Comparison of ENCODE assay signal across 24 cellular contexts in the genomic region with DNA sequence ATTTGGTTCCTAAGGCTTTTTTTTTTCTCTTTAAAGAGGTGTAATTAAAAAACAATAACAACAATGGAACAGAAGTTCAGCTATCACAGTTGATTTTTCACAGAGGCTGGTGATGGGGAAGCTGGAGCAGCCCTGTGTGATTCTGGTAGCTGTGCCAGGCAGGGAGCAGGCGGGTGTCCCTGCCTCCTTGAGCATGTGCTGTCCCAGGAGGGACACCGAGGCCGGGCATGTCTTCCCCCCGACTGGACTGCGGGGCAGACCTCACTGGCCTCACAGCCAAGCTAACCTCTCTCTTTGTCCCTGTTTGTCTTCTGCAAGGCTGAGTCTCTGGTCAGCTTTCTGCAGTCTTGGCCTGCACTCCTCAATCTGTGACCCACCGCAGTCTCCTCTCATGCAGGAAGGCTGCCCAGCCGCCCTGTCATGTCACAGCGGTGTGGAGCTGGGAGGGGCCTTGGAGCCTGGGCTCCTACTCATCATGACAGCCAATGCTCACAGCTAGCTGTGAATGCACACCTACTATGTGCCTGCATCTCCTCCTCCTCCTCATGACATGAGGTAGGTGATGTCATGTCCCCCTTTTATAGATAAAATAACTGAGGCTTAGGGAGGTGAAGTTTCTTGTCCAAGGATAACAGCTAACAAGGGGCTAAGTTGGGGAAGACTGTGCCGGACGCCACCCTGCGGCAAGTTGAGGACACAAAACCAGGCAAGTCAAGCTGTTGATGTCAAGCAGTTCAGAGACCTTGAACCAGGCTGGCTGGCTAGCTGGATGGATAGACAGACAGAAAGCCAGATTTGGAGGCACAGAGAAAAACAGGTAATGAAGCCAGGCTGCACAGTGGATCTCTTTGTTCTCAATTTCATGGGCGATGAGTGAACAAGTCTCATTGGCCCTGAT. TPM values are rescaled to one million over a fixed set of nuclear protein-coding genes. Genes with fewer than 3 reads are reported as not detected.
DNase-seq lines count a peak whose midpoint lies in the region; ATAC-seq and TF ChIP-seq lines count a peak whose summit lies in the region.
"Had no signal": no experiment of that assay in that cellular context is flagged by ENCODE, and none has a peak within 500 bp of the region (broad histone marks: within the 10 kb centered on the region; RNA-seq: fewer than 3 reads in every experiment).

No MANE protein-coding gene starts in this region.

- 87 to 88% methylated on average over 12 of the region's 12 CpGs for WGBS in aorta, 2 donors
- WGBS in prostate gland = 84% methylated on average over 12 of the region's 12 CpGs

- no peak for ATAC-seq in aorta (ENCODE audit: low FRiP score)
- ATAC-seq: activated CD8-positive, alpha-beta memory T cell treated with anti-CD3 and anti-CD28 coated beads, Interleukin-2, amount 10 ng/mL, durations not matched to agents 7 days and 5 days; esophagus mucosa; lower lobe of right lung; Panc1; stimulated activated naive CD8-positive, alpha-beta T cell treated with anti-CD3 and anti-CD28 coated beads, Interleukin-15, amount 100 ng/mL, for 72 hours had no signal

- H3K9me3 ChIP-seq in WERI-Rb-1 (ENCODE audit: severe bottlenecking) = peaks cover 4% of the 10 kb centered on the region
- H3K9me3 ChIP-seq in aorta (ENCODE audit: control insufficient read depth, low read length) = peaks cover 3% of the 10 kb centered on the region
- no peaks in the 10 kb centered on the region for H3K9me3 ChIP-seq in prostate gland
- H3K9me3 ChIP-seq: lower lobe of right lung, right atrium auricular region, tibial nerve had no signal

- TF ChIP-seq CTCF in WERI-Rb-1 (IDR thresholded peaks at IDR 0.05; ENCODE audit: low read depth, low read length) = 0 out of 2 replicates have a peak, but pooled peaks have one; percentile 21
- no peak for TF ChIP-seq CTCF in prostate gland (IDR thresholded peaks at IDR 0.05)

- H3K4me1 ChIP-seq in aorta (ENCODE audit: control insufficient read depth in 1 of 2, insufficient read depth in 2 of 2, low read length in 2 of 2) (no peaks in the 10 kb centered on the region), prostate gland (replicated peaks) (no peaks in the 10 kb centered on the region)
- H3K4me1 ChIP-seq: lower lobe of right lung had no signal

- no peaks in the 10 kb centered on the region for H3K27me3 ChIP-seq in WERI-Rb-1 (ENCODE audit: insufficient read depth, low read depth, severe bottlenecking)
- no peaks in the 10 kb centered on the region for H3K27me3 ChIP-seq in aorta (ENCODE audit: control insufficient read depth in 1 of 2, insufficient read depth in 2 of 2, low read length in 1 of 2)
- H3K27me3 ChIP-seq in prostate gland (replicated peaks; ENCODE audit: insufficient read depth) = no peaks in the 10 kb centered on the region
- H3K27me3 ChIP-seq: right atrium auricular region had no signal

- DNase-seq in NCI-H82 (lab: John Stamatoyannopoulos, UW) = peak; percentile 54
- no peak for DNase-seq in NCI-H82 treated with DMSO at 0.1 percent for 48 hours (lab: John Stamatoyannopoulos, UW; ENCODE audit: unreplicated experiment)
- DNase-seq in WERI-Rb-1 = peak; percentile 31
- peak; percentile 3 for DNase-seq in inferior parietal cortex (ENCODE audit: extremely low spot score)
- DNase-seq in aorta = peak; percentile 26 to 39
- DNase-seq in prostate gland (ENCODE audit: low spot score) = no peak
- DNase-seq in activated CD8-positive, alpha-beta memory T cell treated with anti-CD3 and anti-CD28 coated beads, Interleukin-2, amount 50 U/mL, for 48 hours = no peak
- DNase-seq in AG08395 (ENCODE audit: low spot score) = no peak
- DNase-seq: 8988T; activated CD4-positive, alpha-beta T cell treated with anti-CD3 and anti-CD28 coated beads, Interleukin-2, amount 10 ng/mL, durations not matched to agents 7 days and 5 days; activated CD8-positive, alpha-beta memory T cell treated with anti-CD3 and anti-CD28 coated beads, Interleukin-2, amount 10 ng/mL, durations not matched to agents 7 days and 5 days; AML-193; effector CD8-positive, alpha-beta T cell; KG1; lower lobe of right lung; MV-4-11; NCI-H748 treated with DMSO at 0.1 percent for 48 hours; stimulated activated naive CD8-positive, alpha-beta T cell treated with anti-CD3 and anti-CD28 coated beads, Interleukin-15, amount 100 ng/mL, for 72 hours; T-helper 1 cell had no signal

- H3K4me3 ChIP-seq in WERI-Rb-1 (ENCODE audit: low read depth, low read length) = no peak overlapping the region
- no peak overlapping the region for H3K4me3 ChIP-seq in aorta (ENCODE audit: low read length in 2 of 2)
- no peak overlapping the region for H3K4me3 ChIP-seq in prostate gland
- H3K4me3 ChIP-seq: lower lobe of right lung, right atrium auricular region, tibial nerve had no signal

- intact Hi-C loops in aorta (cut with DNase I) = no loop called here
- intact Hi-C loops in prostate gland (cut with DNase I) = no loop called here

- no peak for TF ChIP-seq POLR2A in prostate gland (IDR thresholded peaks at IDR 0.05)

- no peaks in the 10 kb centered on the region for H3K36me3 ChIP-seq in WERI-Rb-1
- no peaks in the 10 kb centered on the region for H3K36me3 ChIP-seq in aorta (ENCODE audit: control insufficient read depth in 1 of 2, insufficient read depth in 2 of 2, low read length in 1 of 2)
- H3K36me3 ChIP-seq in prostate gland = no peaks in the 10 kb centered on the region
- H3K36me3 ChIP-seq: lower lobe of right lung, right atrium auricular region, tibial nerve had no signal

- H3K27ac ChIP-seq in WERI-Rb-1 = no peak overlapping the region
- no peak overlapping the region for H3K27ac ChIP-seq in aorta (ENCODE audit: low read depth in 1 of 2, low read length in 2 of 2)
- no peak overlapping the region for H3K27ac ChIP-seq in prostate gland
- H3K27ac ChIP-seq: lower lobe of right lung, right atrium auricular region, tibial nerve had no signal

RNA-seq across cellular contexts. Expression of gene ACTL8, which starts 10.2 kb away (rescaled TPM):
- total RNA-seq in aorta (not detected), prostate gland (1 to 10 TPM in 1 of 2 donors, not detected in 1; 5.9 TPM)
- not detected for polyA plus RNA-seq in aorta
- total RNA-seq: activated CD4-positive, alpha-beta T cell treated with anti-CD3 and anti-CD28 coated beads, Interleukin-2, amount 10 ng/mL, durations not matched to agents 7 days and 5 days; activated CD8-positive, alpha-beta memory T cell treated with anti-CD3 and anti-CD28 coated beads, Interleukin-2, amount 10 ng/mL, durations not matched to agents 7 days and 5 days; lower lobe of right lung; right atrium auricular region; tibial nerve had no signal
- polyA plus RNA-seq: keratinocyte had no signal

Comparison
In these comparisons a context has a peak if more than half of its experiments do, and no peak if none do; other contexts are left out.
1. DNase-seq: peak in NCI-H82 (single experiment), WERI-Rb-1 (single experiment), inferior parietal cortex (single experiment) and aorta (2 of 2); none in NCI-H82 treated with DMSO at 0.1 percent for 48 hours (single experiment), prostate gland (single experiment), activated CD8-positive, alpha-beta memory T cell treated with anti-CD3 and anti-CD28 coated beads, Interleukin-2, amount 50 U/mL, for 48 hours (single experiment) and AG08395 (single experiment).